In genomic region chr12:123633379-123634141, GRCh38 we compare ENCODE assay signal across 1 cellular context.
A peak's percentile ranks its signal among the peaks of the same experiment; 100 is the strongest.
TF ChIP-seq lines count a peak whose summit lies in the region.

TSS of gene EIF2B1 (minus strand) at chr12:123633686. CDS start at chr12:123633557, 129 bp downstream.
TSS of gene GTF2H3 (plus strand) at chr12:123633829. CDS start at chr12:123633860, 31 bp downstream.

TF ChIP-seq in K562, 482 proteins besides CTCF, POLR2A, EP300 and RAD21 (continued from another document and continues in another):
- TF ChIP-seq ZNF518B (CRISPR knock-in tag; IDR thresholded peaks at IDR 0.05) (no peak), DMBX1 (CRISPR knock-in tag; IDR thresholded peaks at IDR 0.05; ENCODE audit: borderline replicate concordance) (no peak), ZNF280A (IDR thresholded peaks at IDR 0.05; ENCODE audit: low read depth, partially characterized antibody) (no peak), ZBTB11 (CRISPR knock-in tag; IDR thresholded peaks at IDR 0.05) (peak; percentile 82 to 96 (median 85); a peak in 5 of 6 replicates), ETV6 (IDR thresholded peaks at IDR 0.05; ENCODE audit: borderline replicate concordance in 1 of 2, low read depth in 2 of 2, low read length in 1 of 2) (peak; percentile 83 to 93; a peak in 2 of 4 replicates), ETV6 (CRISPR knock-in tag; IDR thresholded peaks at IDR 0.05; ENCODE audit: borderline replicate concordance) (peak; percentile 52; the same call in 1 of the 2 replicates), ZMIZ1 (IDR thresholded peaks at IDR 0.05; ENCODE audit: low read depth in 2 of 2, low read length in 2 of 2) (peak in 1 of 2 experiments; percentile 75; a peak in 2 of 4 replicates), PYGO2 (tag; IDR thresholded peaks at IDR 0.05) (no peak), ZNF77 (CRISPR knock-in tag; IDR thresholded peaks at IDR 0.05) (no peak), HDAC6 (IDR thresholded peaks at IDR 0.05; ENCODE audit: low read depth, low read length) (no peak), NR3C1 (CRISPR knock-in tag; IDR thresholded peaks at IDR 0.05) (no peak), EHMT2 (IDR thresholded peaks at IDR 0.05) (no peak), CTBP1 (IDR thresholded peaks at IDR 0.05; ENCODE audit: borderline replicate concordance) (no peak; the same call in 1 of the 2 replicates), ZNF592 (IDR thresholded peaks at IDR 0.05) (no peak), ZNF717 (CRISPR knock-in tag; IDR thresholded peaks at IDR 0.05) (no peak), RREB1 (CRISPR knock-in tag; IDR thresholded peaks at IDR 0.05) (no peak), GTF2F1 (IDR thresholded peaks at IDR 0.05; ENCODE audit: low read depth, low read length) (peak; percentile 82; the same call in 1 of the 2 replicates), THAP12 (CRISPR knock-in tag; IDR thresholded peaks at IDR 0.05) (peak; percentile 67; the same call in 1 of the 2 replicates), NFXL1 (CRISPR knock-in tag; IDR thresholded peaks at IDR 0.05) (no peak), XRCC5 (IDR thresholded peaks at IDR 0.05; ENCODE audit: low read depth, low read length) (no peak), TCF7L2 (IDR thresholded peaks at IDR 0.05; ENCODE audit: low read depth, low read length) (no peak), PCBP1 (IDR thresholded peaks at IDR 0.05; ENCODE audit: low read depth, low read length, poor library complexity, severe bottlenecking) (peak; percentile 98), ZNF639 (CRISPR knock-in tag; conservative IDR thresholded peaks at IDR 0.05 in 1 of 2, IDR thresholded peaks at IDR 0.05 in 1 of 2) (peak in 1 of 2 experiments; percentile 75; a peak in 1 of 4 replicates), ZNF79 (CRISPR knock-in tag; IDR thresholded peaks at IDR 0.05; ENCODE audit: low read depth) (no peak)
